In the genomic region with DNA sequence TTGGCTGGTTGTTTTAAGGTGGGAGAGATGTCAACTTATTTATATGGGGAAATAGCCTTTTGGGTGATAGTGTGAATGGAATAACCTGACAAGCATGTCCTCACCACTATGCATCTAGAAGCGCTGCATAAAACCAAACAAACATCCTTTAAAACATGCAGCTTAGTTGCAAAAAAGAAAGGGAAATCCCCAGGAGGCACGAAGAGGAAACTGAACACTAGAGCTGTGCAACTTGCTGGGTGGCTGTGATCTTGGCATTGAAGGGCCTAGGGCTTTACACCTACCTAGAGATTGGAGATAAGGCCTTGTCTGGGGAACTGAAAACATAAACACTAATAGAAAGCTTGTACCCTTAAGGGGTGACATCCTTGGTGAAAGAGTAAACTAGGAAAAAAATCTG, we compare ENCODE assay signal across 11 cellular contexts. TPM values are rescaled to one million over a fixed set of nuclear protein-coding genes. Genes with fewer than 3 reads are reported as not detected.
DNase-seq lines count a peak whose midpoint lies in the region; ATAC-seq and TF ChIP-seq lines count a peak whose summit lies in the region.
"Had no signal": no experiment of that assay in that cellular context is flagged by ENCODE, and none has a peak within 500 bp of the region (broad histone marks: within the 10 kb centered on the region; RNA-seq: fewer than 3 reads in every experiment).

No MANE protein-coding gene starts in this region.

- CTCF ChIA-PET in activated B cell treated with CpG ODN at 0.5 μM for 24 hours (lab: Charles Lee), result interaction anchor here (0.7 to 1.4 kb wide), 5 partner anchors 9 to 77 kb away, joined by 3 to 5 read pairs (median 4); a partner anchor contains a TSS

- no peaks in the 10 kb centered on the region for H3K27me3 Mint-ChIP-seq in activated B cell treated with CpG ODN at 0.5 μM for 24 hours
- H3K27me3 Mint-ChIP-seq in immature natural killer cell (ENCODE audit: low read depth in 3 of 3), result peaks cover 7 to 12% (median 11%) of the 10 kb centered on the region in 3 donors

- POLR2A ChIA-PET in activated B cell treated with CpG ODN at 0.5 μM for 24 hours (lab: Charles Lee), result interaction anchor here (0.6 to 1.8 kb wide), 8 partner anchors 9 to 1441 kb away, joined by 3 to 10 read pairs (median 6); a partner anchor contains a TSS

- peak overlapping the region; percentile 56 for H3K4me3 Mint-ChIP-seq in activated B cell treated with CpG ODN at 0.5 μM for 24 hours
- peak overlapping the region; percentile 29 to 73 (median 62) for H3K4me3 Mint-ChIP-seq in immature natural killer cell

- no peak for TF ChIP-seq CTCF in activated B cell treated with CpG ODN at 0.5 μM for 24 hours (IDR thresholded peaks at IDR 0.05)
- TF ChIP-seq CTCF in testis (IDR thresholded peaks at IDR 0.05), result no peak

- no peaks in the 10 kb centered on the region for H3K27me3 ChIP-seq in BLaER1 treated with 17β-estradiol and CSF1 and Interleukin-3, amounts not matched to agents 10 nM and 100 nM
- no peaks in the 10 kb centered on the region for H3K27me3 ChIP-seq in testis

- H3K36me3 ChIP-seq in BLaER1 treated with 17β-estradiol and CSF1 and Interleukin-3, amounts not matched to agents 10 nM and 100 nM, result peaks cover 11 to 36% (median 22%) of the 10 kb centered on the region in 11 experiments; a peak in 21 of 22 replicates
- no peaks in the 10 kb centered on the region for H3K36me3 ChIP-seq in testis (ENCODE audit: low read depth, missing control alignments)

- peak; percentile 68 for ATAC-seq in GM19324 (IDR thresholded peaks at IDR 0.05; ENCODE audit: low FRiP score, unreplicated experiment)
- peak; percentile 91 for ATAC-seq in activated B cell treated with CpG ODN at 0.5 μM for 24 hours (ENCODE audit: low read depth)

- peak overlapping the region in 9 of 11 experiments; percentile 15 to 61 (median 28); a peak in 12 of 22 replicates for H3K27ac ChIP-seq in BLaER1 treated with 17β-estradiol and CSF1 and Interleukin-3, amounts not matched to agents 10 nM and 100 nM
- H3K27ac ChIP-seq in testis, result no peak overlapping the region

- H3K4me3 ChIP-seq in BLaER1 treated with 17β-estradiol and CSF1 and Interleukin-3, amounts not matched to agents 10 nM and 100 nM, result no peak overlapping the region
- no peak overlapping the region for H3K4me3 ChIP-seq in testis

- WGBS in testis, 2 donors, result 84 to 94% methylated on average over 2 of the region's 2 CpGs

- intact Hi-C loops in activated B cell treated with CpG ODN at 0.5 μM for 24 hours (cut with micrococcal nuclease), result no loop called here
- intact Hi-C loops in testis (cut with DNase I; ENCODE audit: low total_unique reads), result no loop called here

- peak overlapping the region; percentile 52 to 99 (median 67) for H3K4me2 ChIP-seq in BLaER1 treated with 17β-estradiol and CSF1 and Interleukin-3, amounts not matched to agents 10 nM and 100 nM

- H4K20me1 ChIP-seq in BLaER1 treated with 17β-estradiol and CSF1 and Interleukin-3, amounts not matched to agents 10 nM and 100 nM, result peaks cover 0 to 25% (median 0%) of the 10 kb centered on the region in 11 experiments; a peak in 5 of 22 replicates

- no peaks in the 10 kb centered on the region for H3K9me3 Mint-ChIP-seq in activated B cell treated with CpG ODN at 0.5 μM for 24 hours
- no peaks in the 10 kb centered on the region for H3K9me3 Mint-ChIP-seq in immature natural killer cell

- H3K9me3 ChIP-seq in BLaER1 treated with 17β-estradiol and CSF1 and Interleukin-3, amounts not matched to agents 10 nM and 100 nM (replicated peaks in 1 of 11), result peaks cover 0 to 6% (median 0%) of the 10 kb centered on the region in 11 experiments; a peak in 2 of 22 replicates
- no peaks in the 10 kb centered on the region for H3K9me3 ChIP-seq in testis

- peak overlapping the region in 2 of 11 experiments; percentile 3 to 10; a peak in 2 of 22 replicates for H3K9ac ChIP-seq in BLaER1 treated with 17β-estradiol and CSF1 and Interleukin-3, amounts not matched to agents 10 nM and 100 nM

- peaks cover 70% of the 10 kb centered on the region for H3K4me1 Mint-ChIP-seq in activated B cell treated with CpG ODN at 0.5 μM for 24 hours
- H3K4me1 Mint-ChIP-seq in immature natural killer cell, result peaks cover 89 to 92% of the 10 kb centered on the region in 2 donors

- DNase-seq in activated B cell treated with CpG ODN at 0.5 μM for 24 hours (no peak), immature natural killer cell (peak; percentile 73 to 76 (median 75)), NCI-H526 (lab: John Stamatoyannopoulos, UW) (no peak), Ammon's horn (ENCODE audit: low spot score) (no peak), testis (no peak), glomerular visceral epithelial cell (ENCODE audit: extremely low spot score) (no peak)
- DNase-seq: COR-L47, NCI-H2081 had no signal

- peaks cover 58 to 83% (median 76%) of the 10 kb centered on the region in 10 experiments for H3K4me1 ChIP-seq in BLaER1 treated with 17β-estradiol and CSF1 and Interleukin-3, amounts not matched to agents 10 nM and 100 nM
- H3K4me1 ChIP-seq in testis, result no peaks in the 10 kb centered on the region

- peaks cover 31% of the 10 kb centered on the region for H3K36me3 Mint-ChIP-seq in activated B cell treated with CpG ODN at 0.5 μM for 24 hours (ENCODE audit: low read depth)
- peaks cover 6 to 33% (median 13%) of the 10 kb centered on the region in 3 donors for H3K36me3 Mint-ChIP-seq in immature natural killer cell

- no peak for TF ChIP-seq POLR2A in testis (IDR thresholded peaks at IDR 0.05)

- H3K27ac Mint-ChIP-seq in activated B cell treated with CpG ODN at 0.5 μM for 24 hours (peak overlapping the region; percentile 85), immature natural killer cell (peak overlapping the region; percentile 89 to 99 (median 94))

RNA-seq across cellular contexts. Expression of a gene that starts 7.3 kb away (rescaled TPM):
- total RNA-seq in activated B cell treated with CpG ODN at 0.5 μM for 24 hours, result 20.4 and 22.5 TPM in 2 replicates
- polyA plus RNA-seq in immature natural killer cell, result 10 to 100 TPM in 2 of 3 donors, 1 to 10 TPM in 1; 9.6 to 39.8 (median 21.9) TPM
- under 1 TPM; 0.31 to 0.79 TPM for total RNA-seq in testis
- 1.1 TPM for polyA plus RNA-seq in testis (ENCODE audit: insufficient read depth, low read depth, low replicate concordance)

RNA-seq across cellular contexts. Expression of a gene that starts 39.5 kb away (rescaled TPM):
- total RNA-seq in activated B cell treated with CpG ODN at 0.5 μM for 24 hours, result not detected in 2 replicates
- polyA plus RNA-seq in immature natural killer cell, result not detected
- total RNA-seq in testis, result under 1 TPM in 1 of 2 donors, not detected in 1; 0.12 TPM
- not detected for polyA plus RNA-seq in testis (ENCODE audit: insufficient read depth, low read depth, low replicate concordance)
- total RNA-seq: T-helper 2 cell treated with Interferon-gamma antibody and Interleukin-4, amounts not matched to agents 100 ng/mL and 5 ng/mL, for 36 hours had no signal

RNA-seq across cellular contexts. Expression of a gene that starts 52.0 kb away (rescaled TPM):
- total RNA-seq in activated B cell treated with CpG ODN at 0.5 μM for 24 hours, result 33.1 and 40.1 TPM in 2 replicates
- polyA plus RNA-seq in immature natural killer cell, result 10 to 100 TPM; 33.1 to 45.2 (median 33.3) TPM
- total RNA-seq in testis, result 10 to 100 TPM; 79.8 to 85.1 TPM
- polyA plus RNA-seq in testis (ENCODE audit: insufficient read depth, low read depth, low replicate concordance), result 69.6 TPM

RNA-seq across cellular contexts. Expression of a gene that starts 59.5 kb away (rescaled TPM):
- total RNA-seq in activated B cell treated with CpG ODN at 0.5 μM for 24 hours, result 0.64 and 0.84 TPM in 2 replicates
- polyA plus RNA-seq in immature natural killer cell, result 1 to 10 TPM in 2 of 3 donors, under 1 TPM in 1; 0.81 to 4.7 (median 2.1) TPM
- total RNA-seq in testis, result 1 to 10 TPM; 4.3 to 7.6 TPM
- 13.6 TPM for polyA plus RNA-seq in testis (ENCODE audit: insufficient read depth, low read depth, low replicate concordance)

Comparison
In these comparisons a context has a peak if more than half of its experiments do, and no peak if none do; other contexts are left out.
1. H3K27ac ChIP-seq: peak in BLaER1 treated with 17β-estradiol and CSF1 and Interleukin-3, amounts not matched to agents 10 nM and 100 nM (9 of 11); none in testis (0 of 2).
2. DNase-seq: peak in immature natural killer cell (3 of 3); none in activated B cell treated with CpG ODN at 0.5 μM for 24 hours (single experiment), NCI-H526 (0 of 2), Ammon's horn (single experiment), testis (single experiment) and glomerular visceral epithelial cell (single experiment).
3. RNA of a gene that starts 7.3 kb away (total RNA-seq): 20.4 to 22.5 TPM in activated B cell treated with CpG ODN at 0.5 μM for 24 hours; 0.31 to 0.79 TPM in testis; every median in the first group is over 10 times any median in the second.